ENCODE assay signal across 10 cellular contexts in genomic region chr17:77325826-77326581, GRCh38.
DNase-seq lines count a peak whose midpoint lies in the region; ATAC-seq and TF ChIP-seq lines count a peak whose summit lies in the region.
"Had no signal": no experiment of that assay in that cellular context is flagged by ENCODE, and none has a peak within 500 bp of the region (broad histone marks: within the 10 kb centered on the region; RNA-seq: fewer than 3 reads in every experiment).

No MANE protein-coding gene starts in this region.

- peaks cover 24% of the 10 kb centered on the region for H3K4me1 ChIP-seq in ovary (ENCODE audit: insufficient read depth)

- TF ChIP-seq CTCF in dorsolateral prefrontal cortex (IDR thresholded peaks at IDR 0.05 in 54 of 56, conservative IDR thresholded peaks at IDR 0.05 in 2 of 56; ENCODE audit: low read depth in 1 of 56, partially characterized antibody in 56 of 56) (no peak), ovary (IDR thresholded peaks at IDR 0.05) (no peak)

- no peak for TF ChIP-seq EP300 in ovary (IDR thresholded peaks at IDR 0.05)

- H3K4me3 ChIP-seq in dorsolateral prefrontal cortex (no peak overlapping the region), ovary (no peak overlapping the region)

- H3K36me3 ChIP-seq in KOPT-K1 (ENCODE audit: insufficient read depth, low read length) (no peaks in the 10 kb centered on the region), ovary (no peaks in the 10 kb centered on the region)

- DNase-seq in EL (peak; percentile 52), dorsolateral prefrontal cortex (peak in 6 of 10 donors; percentile 2 to 39 (median 14)), ovary (peak in 4 of 5 donors; percentile 20 to 48 (median 34))
- no peak for DNase-seq in central memory CD4-positive, alpha-beta T cell
- DNase-seq: erythroblast, SHP77 treated with DMSO at 0.1 percent for 48 hours had no signal

- WGBS in ovary, 3 donors, result 87 to 94% (median 92%) methylated on average over 21 of the region's 21 CpGs

- H3K9me3 ChIP-seq in KOPT-K1 (ENCODE audit: insufficient read depth, low read length, poor library complexity, severe bottlenecking) (no peaks in the 10 kb centered on the region), ovary (no peaks in the 10 kb centered on the region)

- ATAC-seq in HG03520 (IDR thresholded peaks at IDR 0.05; ENCODE audit: unreplicated experiment) (no peak), HG03457 (IDR thresholded peaks at IDR 0.05; ENCODE audit: unreplicated experiment) (no peak), HG03432 (IDR thresholded peaks at IDR 0.05; ENCODE audit: unreplicated experiment) (no peak)

- H3K27me3 ChIP-seq in dorsolateral prefrontal cortex (no peaks in the 10 kb centered on the region), ovary (no peaks in the 10 kb centered on the region)

- no peak for TF ChIP-seq POLR2A in ovary (IDR thresholded peaks at IDR 0.05)

- intact Hi-C loops in dorsolateral prefrontal cortex (cut with DNase I) (no loop called here), ovary (cut with DNase I) (loop anchor here in 2 of 4 donors (5.0 kb wide), 1 partner anchor 101 kb away; no protein-coding TSS in a partner anchor)

- H3K27ac ChIP-seq in KOPT-K1 (ENCODE audit: low read depth, low read length, poor library complexity, severe bottlenecking) (peak overlapping the region; percentile 53), dorsolateral prefrontal cortex (peak overlapping the region in 11 of 59 donors; percentile 10 to 61 (median 44)), ovary (peak overlapping the region; percentile 44 to 57)
